1 cellular context compared by ENCODE assay signal in the genomic region with DNA sequence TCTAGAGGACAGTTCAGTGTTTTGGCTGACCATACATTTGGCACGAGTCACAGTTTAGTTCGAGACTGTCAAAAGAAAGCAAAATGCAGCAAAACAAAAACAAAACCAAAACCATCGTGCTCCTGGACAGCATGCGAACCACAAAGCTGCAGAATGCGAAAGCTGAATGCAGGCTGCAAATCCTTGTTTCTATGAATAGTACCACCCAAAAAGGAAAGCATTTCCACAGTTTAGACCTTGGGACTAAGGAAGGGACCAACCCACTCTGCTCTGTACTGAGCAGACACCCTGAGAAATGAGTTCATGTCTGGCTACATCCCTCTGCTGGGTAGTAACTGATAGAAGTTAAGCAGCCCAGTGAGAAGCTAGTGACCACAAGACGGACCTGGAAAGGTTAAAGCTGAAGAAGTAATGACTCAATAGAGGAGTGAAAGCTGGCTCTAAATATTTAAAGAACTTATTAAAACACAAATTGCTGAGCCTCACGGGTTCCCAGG.
TF ChIP-seq lines count a peak whose summit lies in the region.

No MANE protein-coding gene starts in this region.

TF ChIP-seq in GM23338, 12 proteins besides CTCF, POLR2A, EP300 and RAD21 (continued from another document):
- TF ChIP-seq REST (IDR thresholded peaks at IDR 0.05; ENCODE audit: unreplicated experiment) (no peak), STAT1 (IDR thresholded peaks at IDR 0.05; ENCODE audit: unreplicated experiment) (no peak)
